ENCODE assay signal across 8 cellular contexts in the genomic region with DNA sequence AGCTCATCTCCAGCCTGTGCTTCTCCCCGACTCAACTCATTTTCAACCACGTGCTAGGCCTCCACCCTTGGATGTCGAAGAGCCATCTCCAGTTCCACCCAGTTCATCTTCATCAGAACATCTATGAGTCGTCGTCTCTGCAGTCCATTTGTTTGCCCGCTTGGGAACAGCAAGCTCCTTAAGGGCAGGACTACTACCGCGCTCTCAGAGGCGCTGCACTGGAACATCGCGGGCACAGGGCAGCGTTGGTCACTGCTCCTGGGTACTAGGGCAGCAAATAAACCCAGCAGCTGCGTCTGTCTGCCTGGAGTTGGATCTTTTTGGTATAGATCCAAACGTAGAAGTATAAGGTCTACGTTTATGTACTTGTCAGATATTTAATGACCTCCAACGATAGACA. TPM values are rescaled to one million over a fixed set of nuclear protein-coding genes. Genes with fewer than 3 reads are reported as not detected.
DNase-seq lines count a peak whose midpoint lies in the region; ATAC-seq and TF ChIP-seq lines count a peak whose summit lies in the region.

No MANE protein-coding gene starts in this region.

- peaks cover 36% of the 10 kb centered on the region for H3K4me1 ChIP-seq in Karpas-422 (ENCODE audit: low read length)
- peaks cover 6% of the 10 kb centered on the region for H3K4me1 ChIP-seq in hepatocyte (ENCODE audit: insufficient read depth)
- H3K4me1 ChIP-seq in smooth muscle cell (ENCODE audit: low read depth), result peaks cover 7% of the 10 kb centered on the region

- no peaks in the 10 kb centered on the region for H3K79me2 ChIP-seq in Karpas-422 (ENCODE audit: low read length)
- H3K79me2 ChIP-seq in hepatocyte, result peaks cover 40% of the 10 kb centered on the region
- H3K79me2 ChIP-seq in smooth muscle cell (ENCODE audit: low read depth), result peaks cover 25% of the 10 kb centered on the region

- no peaks in the 10 kb centered on the region for H3K27me3 ChIP-seq in AG04450 (ENCODE audit: control insufficient read depth, insufficient read depth, low read length)
- H3K27me3 ChIP-seq in Karpas-422 (ENCODE audit: low read length), result peaks cover 5% of the 10 kb centered on the region; the same call in 1 of the 2 replicates
- no peaks in the 10 kb centered on the region for H3K27me3 ChIP-seq in hepatocyte
- H3K27me3 ChIP-seq in smooth muscle cell (ENCODE audit: low read depth), result no peaks in the 10 kb centered on the region

- no peak for ATAC-seq in GM21390 (IDR thresholded peaks at IDR 0.05; ENCODE audit: unreplicated experiment)
- no peak for ATAC-seq in HG03025 (IDR thresholded peaks at IDR 0.05; ENCODE audit: low FRiP score, unreplicated experiment)

- TF ChIP-seq CTCF in AG04450 (IDR thresholded peaks at IDR 0.05; ENCODE audit: low read depth, low read length), result no peak
- no peak for TF ChIP-seq CTCF in hepatocyte (IDR thresholded peaks at IDR 0.05; ENCODE audit: poor library complexity)
- no peak for TF ChIP-seq CTCF in smooth muscle cell (IDR thresholded peaks at IDR 0.05; ENCODE audit: borderline replicate concordance, insufficient read depth, poor library complexity, severe bottlenecking)

- DNase-seq in AG04450 (ENCODE audit: low read depth, low spot score), result no peak
- DNase-seq in Karpas-422, result no peak
- DNase-seq in amniotic epithelial cell (ENCODE audit: low read depth), result peak; percentile 28
- DNase-seq in hepatocyte (ENCODE audit: low spot score), result no peak
- no peak for DNase-seq in smooth muscle cell (lab: John Stamatoyannopoulos, UW; ENCODE audit: unreplicated experiment)
- no peak for DNase-seq in T1000 (lab: John Stamatoyannopoulos, UW)

- H4K20me1 ChIP-seq in Karpas-422 (ENCODE audit: insufficient read depth, low read depth, low read length), result peaks cover 20% of the 10 kb centered on the region; the same call in 1 of the 2 replicates
- H4K20me1 ChIP-seq in hepatocyte (ENCODE audit: insufficient read depth, poor library complexity, severe bottlenecking), result no peaks in the 10 kb centered on the region
- no peaks in the 10 kb centered on the region for H4K20me1 ChIP-seq in smooth muscle cell (ENCODE audit: low read depth)

- H3K4me3 ChIP-seq in AG04450 (ENCODE audit: low read depth, low read length) (peak overlapping the region; percentile 68), Karpas-422 (ENCODE audit: low read length) (peak overlapping the region; percentile 77), hepatocyte (peak overlapping the region; percentile 93), smooth muscle cell (peak overlapping the region; percentile 75)

- peak overlapping the region; percentile 72 for H3K9ac ChIP-seq in Karpas-422 (ENCODE audit: low read length)
- peak overlapping the region; percentile 85 for H3K9ac ChIP-seq in smooth muscle cell (ENCODE audit: low read depth)

- H3F3A ChIP-seq in smooth muscle cell (ENCODE audit: low read depth), result no peaks in the 10 kb centered on the region

- H3K9me2 ChIP-seq in Karpas-422 (replicated peaks; ENCODE audit: insufficient read depth, low read length), result no peaks in the 10 kb centered on the region
- H3K9me2 ChIP-seq in hepatocyte (replicated peaks; ENCODE audit: insufficient read depth), result no peaks in the 10 kb centered on the region

- H3K4me2 ChIP-seq in Karpas-422 (ENCODE audit: low read depth, low read length, poor library complexity, severe bottlenecking), result peak overlapping the region; percentile 63
- H3K4me2 ChIP-seq in hepatocyte, result peak overlapping the region; percentile 93
- peak overlapping the region; percentile 84 for H3K4me2 ChIP-seq in smooth muscle cell

- peak overlapping the region; percentile 77 for H3K27ac ChIP-seq in AG04450 (ENCODE audit: low read depth, low read length)
- no peak overlapping the region for H3K27ac ChIP-seq in Karpas-422 (ENCODE audit: low read length)
- peak overlapping the region; percentile 99 for H3K27ac ChIP-seq in hepatocyte
- H3K27ac ChIP-seq in smooth muscle cell (ENCODE audit: low read depth), result peak overlapping the region; percentile 80

- CTCF ChIA-PET in AG04450 (lab: Charles Lee), result no interaction called here

- H3K9me3 ChIP-seq in AG04450 (ENCODE audit: control insufficient read depth, insufficient read depth, low read length) (peaks cover 8% of the 10 kb centered on the region), Karpas-422 (ENCODE audit: low read length) (peaks cover 3% of the 10 kb centered on the region; the same call in 1 of the 2 replicates), hepatocyte (ENCODE audit: low read depth) (no peaks in the 10 kb centered on the region), smooth muscle cell (replicated peaks; ENCODE audit: low read depth) (no peaks in the 10 kb centered on the region)

- H2AFZ ChIP-seq in Karpas-422 (ENCODE audit: low read length) (peak overlapping the region; percentile 99), hepatocyte (peak overlapping the region; percentile 100), smooth muscle cell (ENCODE audit: low read depth) (peak overlapping the region; percentile 91)

- WGBS in hepatocyte (ENCODE audit: low lambda C conversion rate, missing lambda C conversion rate), result 74% methylated on average over 16 of the region's 16 CpGs
- 67% methylated on average over 16 of the region's 16 CpGs for WGBS in smooth muscle cell (ENCODE audit: low lambda C conversion rate)

- POLR2A ChIA-PET in AG04450 (lab: Yijun Ruan, JAX), result interaction anchor here (0.7 kb wide), 1 partner anchor 55 kb away, joined by 4 read pairs; no protein-coding TSS in a partner anchor

- H3K36me3 ChIP-seq in Karpas-422 (ENCODE audit: insufficient read depth, low read length) (no peaks in the 10 kb centered on the region), hepatocyte (replicated peaks; ENCODE audit: insufficient read depth, low read depth) (no peaks in the 10 kb centered on the region), smooth muscle cell (ENCODE audit: low read depth) (no peaks in the 10 kb centered on the region)

RNA-seq across cellular contexts. Expression of a gene that starts 0.5 kb away (rescaled TPM):
- 12.0 and 16.4 TPM in 2 replicates for polyA plus RNA-seq in AG04450 (2011; rRNA removed)
- polyA minus RNA-seq in AG04450 (2011; rRNA and poly(A)+ RNA removed), result 20.4 and 25.6 TPM in 2 replicates
- 28.3 and 36.0 TPM in 2 replicates for total RNA-seq in Karpas-422 (2014; rRNA removed; shearing (Covaris generic); ENCODE audit: low replicate concordance)
- total RNA-seq in hepatocyte, result 17.4 and 18.6 TPM in 2 replicates
- 11.5 and 13.7 TPM in 2 replicates for polyA plus RNA-seq in hepatocyte
- 20.0 and 24.3 TPM in 2 replicates for total RNA-seq in smooth muscle cell
- 18.5 and 19.8 TPM in 2 replicates for polyA plus RNA-seq in smooth muscle cell
